Comparison of ENCODE assay signal across 1 cellular context in the genomic region with DNA sequence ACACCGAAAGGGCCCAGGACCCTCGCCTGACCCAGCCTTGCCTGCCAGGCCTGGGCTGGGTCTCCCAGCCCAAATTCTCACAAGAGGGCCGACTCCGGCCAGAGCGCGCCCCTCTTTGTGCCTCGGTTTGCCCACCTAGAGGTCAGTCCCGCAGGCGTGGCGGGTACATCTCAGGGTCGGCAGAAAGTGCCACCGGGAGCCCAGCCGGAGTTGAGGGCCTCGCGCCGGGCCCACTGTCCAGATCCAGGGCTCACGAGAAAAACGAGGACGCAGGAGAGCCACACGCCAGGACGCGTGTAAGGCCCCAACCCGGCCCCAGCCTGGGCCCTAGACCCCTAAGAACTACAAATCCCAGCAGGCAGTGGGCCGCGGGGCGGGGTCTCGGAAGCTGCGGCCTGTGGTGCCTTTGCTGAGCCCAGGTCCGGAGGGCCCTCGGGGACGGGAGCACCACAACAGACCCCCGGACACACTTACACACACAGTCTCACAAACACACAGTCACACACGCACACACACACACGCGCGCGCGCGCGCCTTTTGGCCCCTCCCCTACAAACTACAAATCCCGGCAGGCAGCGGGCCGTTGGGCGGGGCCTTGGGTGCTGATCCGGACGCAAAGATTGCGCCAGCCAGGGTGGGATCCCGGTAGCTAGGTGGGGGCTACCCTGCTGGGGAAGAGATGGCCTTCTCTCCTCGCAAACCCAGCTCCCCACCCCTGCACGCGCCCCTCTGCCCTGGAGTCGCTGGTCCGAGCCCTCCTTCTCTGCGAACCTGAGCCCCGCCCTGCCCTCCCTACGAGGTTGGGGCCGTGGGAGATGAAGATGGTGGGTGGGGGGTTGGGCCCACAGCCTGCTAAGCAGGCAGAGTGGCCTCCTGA.
TF ChIP-seq lines count a peak whose summit lies in the region.

A gene (plus strand): TSS at position 583 of the 877 bp plus-strand sequence. CDS start 10,752 bp downstream, outside the sequence.

TF ChIP-seq in HepG2, 621 proteins besides CTCF, POLR2A, EP300 and RAD21 (continued from another document and continues in another):
- peak; percentile 51 for TF ChIP-seq ZEB1 (IDR thresholded peaks at IDR 0.05; ENCODE audit: insufficient replicate concordance, low read depth)
- peak; percentile 94 for TF ChIP-seq ZNF572 (CRISPR knock-in tag; IDR thresholded peaks at IDR 0.05)
- TF ChIP-seq, protein P1, sequence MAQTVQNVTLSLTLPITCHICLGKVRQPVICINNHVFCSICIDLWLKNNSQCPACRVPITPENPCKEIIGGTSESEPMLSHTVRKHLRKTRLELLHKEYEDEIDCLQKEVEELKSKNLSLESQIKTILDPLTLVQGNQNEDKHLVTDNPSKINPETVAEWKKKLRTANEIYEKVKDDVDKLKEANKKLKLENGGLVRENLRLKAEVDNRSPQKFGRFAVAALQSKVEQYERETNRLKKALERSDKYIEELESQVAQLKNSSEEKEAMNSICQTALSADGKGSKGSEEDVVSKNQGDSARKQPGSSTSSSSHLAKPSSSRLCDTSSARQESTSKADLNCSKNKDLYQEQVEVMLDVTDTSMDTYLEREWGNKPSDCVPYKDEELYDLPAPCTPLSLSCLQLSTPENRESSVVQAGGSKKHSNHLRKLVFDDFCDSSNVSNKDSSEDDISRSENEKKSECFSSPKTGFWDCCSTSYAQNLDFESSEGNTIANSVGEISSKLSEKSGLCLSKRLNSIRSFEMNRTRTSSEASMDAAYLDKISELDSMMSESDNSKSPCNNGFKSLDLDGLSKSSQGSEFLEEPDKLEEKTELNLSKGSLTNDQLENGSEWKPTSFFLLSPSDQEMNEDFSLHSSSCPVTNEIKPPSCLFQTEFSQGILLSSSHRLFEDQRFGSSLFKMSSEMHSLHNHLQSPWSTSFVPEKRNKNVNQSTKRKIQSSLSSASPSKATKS (CRISPR knock-in tag; IDR thresholded peaks at IDR 0.05): peak; percentile 48; the same call in 1 of the 2 replicates
- no peak for TF ChIP-seq ZNF317 (CRISPR knock-in tag; IDR thresholded peaks at IDR 0.05)
- TF ChIP-seq NFYB (CRISPR knock-in tag; IDR thresholded peaks at IDR 0.05): peak; percentile 46; the same call in 1 of the 2 replicates
- TF ChIP-seq GZF1 (CRISPR knock-in tag; IDR thresholded peaks at IDR 0.05): no peak; the same call in 1 of the 2 replicates
- no peak for TF ChIP-seq EHMT2 (IDR thresholded peaks at IDR 0.05; ENCODE audit: borderline replicate concordance, low read depth, low read length)
- TF ChIP-seq ARHGAP35 (CRISPR knock-in tag; IDR thresholded peaks at IDR 0.05; ENCODE audit: borderline replicate concordance): peak; percentile 79; the same call in 1 of the 2 replicates
- TF ChIP-seq KDM5B (CRISPR knock-in tag; IDR thresholded peaks at IDR 0.05; ENCODE audit: borderline replicate concordance): peak; percentile 70
- TF ChIP-seq, protein P2, sequence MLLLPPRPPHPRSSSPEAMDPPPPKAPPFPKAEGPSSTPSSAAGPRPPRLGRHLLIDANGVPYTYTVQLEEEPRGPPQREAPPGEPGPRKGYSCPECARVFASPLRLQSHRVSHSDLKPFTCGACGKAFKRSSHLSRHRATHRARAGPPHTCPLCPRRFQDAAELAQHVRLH (CRISPR knock-in tag; IDR thresholded peaks at IDR 0.05; ENCODE audit: borderline replicate concordance, low read depth): peak; percentile 40; the same call in 1 of the 2 replicates
- TF ChIP-seq SALL1 (CRISPR knock-in tag; IDR thresholded peaks at IDR 0.05): peak; percentile 80
- peak; percentile 79; the same call in 1 of the 2 replicates for TF ChIP-seq ZNF614 (CRISPR knock-in tag; IDR thresholded peaks at IDR 0.05; ENCODE audit: borderline replicate concordance)
- TF ChIP-seq ZNF672 (CRISPR knock-in tag; IDR thresholded peaks at IDR 0.05): no peak
- TF ChIP-seq JARID2 (CRISPR knock-in tag; IDR thresholded peaks at IDR 0.05; ENCODE audit: insufficient replicate concordance): peak; percentile 60
- TF ChIP-seq U2AF2 (IDR thresholded peaks at IDR 0.05; ENCODE audit: low read depth, low read length): no peak
- TF ChIP-seq, protein P3, sequence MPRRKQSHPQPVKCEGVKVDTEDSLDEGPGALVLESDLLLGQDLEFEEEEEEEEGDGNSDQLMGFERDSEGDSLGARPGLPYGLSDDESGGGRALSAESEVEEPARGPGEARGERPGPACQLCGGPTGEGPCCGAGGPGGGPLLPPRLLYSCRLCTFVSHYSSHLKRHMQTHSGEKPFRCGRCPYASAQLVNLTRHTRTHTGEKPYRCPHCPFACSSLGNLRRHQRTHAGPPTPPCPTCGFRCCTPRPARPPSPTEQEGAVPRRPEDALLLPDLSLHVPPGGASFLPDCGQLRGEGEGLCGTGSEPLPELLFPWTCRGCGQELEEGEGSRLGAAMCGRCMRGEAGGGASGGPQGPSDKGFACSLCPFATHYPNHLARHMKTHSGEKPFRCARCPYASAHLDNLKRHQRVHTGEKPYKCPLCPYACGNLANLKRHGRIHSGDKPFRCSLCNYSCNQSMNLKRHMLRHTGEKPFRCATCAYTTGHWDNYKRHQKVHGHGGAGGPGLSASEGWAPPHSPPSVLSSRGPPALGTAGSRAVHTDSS (CRISPR knock-in tag; conservative IDR thresholded peaks at IDR 0.05): peak; percentile 87; the same call in 1 of the 2 replicates
- TF ChIP-seq ZSCAN9 (CRISPR knock-in tag; IDR thresholded peaks at IDR 0.05; ENCODE audit: borderline replicate concordance): peak; percentile 89
- TF ChIP-seq HOXA5 (CRISPR knock-in tag; IDR thresholded peaks at IDR 0.05): peak; percentile 79
- peak; percentile 58 for TF ChIP-seq ZFP82 (CRISPR knock-in tag; IDR thresholded peaks at IDR 0.05; ENCODE audit: borderline replicate concordance)
- TF ChIP-seq, protein P4, sequence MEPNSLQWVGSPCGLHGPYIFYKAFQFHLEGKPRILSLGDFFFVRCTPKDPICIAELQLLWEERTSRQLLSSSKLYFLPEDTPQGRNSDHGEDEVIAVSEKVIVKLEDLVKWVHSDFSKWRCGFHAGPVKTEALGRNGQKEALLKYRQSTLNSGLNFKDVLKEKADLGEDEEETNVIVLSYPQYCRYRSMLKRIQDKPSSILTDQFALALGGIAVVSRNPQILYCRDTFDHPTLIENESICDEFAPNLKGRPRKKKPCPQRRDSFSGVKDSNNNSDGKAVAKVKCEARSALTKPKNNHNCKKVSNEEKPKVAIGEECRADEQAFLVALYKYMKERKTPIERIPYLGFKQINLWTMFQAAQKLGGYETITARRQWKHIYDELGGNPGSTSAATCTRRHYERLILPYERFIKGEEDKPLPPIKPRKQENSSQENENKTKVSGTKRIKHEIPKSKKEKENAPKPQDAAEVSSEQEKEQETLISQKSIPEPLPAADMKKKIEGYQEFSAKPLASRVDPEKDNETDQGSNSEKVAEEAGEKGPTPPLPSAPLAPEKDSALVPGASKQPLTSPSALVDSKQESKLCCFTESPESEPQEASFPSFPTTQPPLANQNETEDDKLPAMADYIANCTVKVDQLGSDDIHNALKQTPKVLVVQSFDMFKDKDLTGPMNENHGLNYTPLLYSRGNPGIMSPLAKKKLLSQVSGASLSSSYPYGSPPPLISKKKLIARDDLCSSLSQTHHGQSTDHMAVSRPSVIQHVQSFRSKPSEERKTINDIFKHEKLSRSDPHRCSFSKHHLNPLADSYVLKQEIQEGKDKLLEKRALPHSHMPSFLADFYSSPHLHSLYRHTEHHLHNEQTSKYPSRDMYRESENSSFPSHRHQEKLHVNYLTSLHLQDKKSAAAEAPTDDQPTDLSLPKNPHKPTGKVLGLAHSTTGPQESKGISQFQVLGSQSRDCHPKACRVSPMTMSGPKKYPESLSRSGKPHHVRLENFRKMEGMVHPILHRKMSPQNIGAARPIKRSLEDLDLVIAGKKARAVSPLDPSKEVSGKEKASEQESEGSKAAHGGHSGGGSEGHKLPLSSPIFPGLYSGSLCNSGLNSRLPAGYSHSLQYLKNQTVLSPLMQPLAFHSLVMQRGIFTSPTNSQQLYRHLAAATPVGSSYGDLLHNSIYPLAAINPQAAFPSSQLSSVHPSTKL (CRISPR knock-in tag; IDR thresholded peaks at IDR 0.05): peak; percentile 18; the same call in 1 of the 2 replicates
- TF ChIP-seq REL (CRISPR knock-in tag; conservative IDR thresholded peaks at IDR 0.05): no peak
- TF ChIP-seq, protein P5, sequence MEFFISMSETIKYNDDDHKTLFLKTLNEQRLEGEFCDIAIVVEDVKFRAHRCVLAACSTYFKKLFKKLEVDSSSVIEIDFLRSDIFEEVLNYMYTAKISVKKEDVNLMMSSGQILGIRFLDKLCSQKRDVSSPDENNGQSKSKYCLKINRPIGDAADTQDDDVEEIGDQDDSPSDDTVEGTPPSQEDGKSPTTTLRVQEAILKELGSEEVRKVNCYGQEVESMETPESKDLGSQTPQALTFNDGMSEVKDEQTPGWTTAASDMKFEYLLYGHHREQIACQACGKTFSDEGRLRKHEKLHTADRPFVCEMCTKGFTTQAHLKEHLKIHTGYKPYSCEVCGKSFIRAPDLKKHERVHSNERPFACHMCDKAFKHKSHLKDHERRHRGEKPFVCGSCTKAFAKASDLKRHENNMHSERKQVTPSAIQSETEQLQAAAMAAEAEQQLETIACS (CRISPR knock-in tag; IDR thresholded peaks at IDR 0.05): peak; percentile 93
- TF ChIP-seq RFXAP (CRISPR knock-in tag; IDR thresholded peaks at IDR 0.05; ENCODE audit: borderline replicate concordance): no peak; the same call in 1 of the 2 replicates
- TF ChIP-seq SYNCRIP (IDR thresholded peaks at IDR 0.05; ENCODE audit: insufficient read depth, low read depth, low read length): no peak
- TF ChIP-seq ZZZ3 (CRISPR knock-in tag; IDR thresholded peaks at IDR 0.05; ENCODE audit: borderline replicate concordance): no peak; the same call in 1 of the 2 replicates
- peak; percentile 96 for TF ChIP-seq ZNF335 (CRISPR knock-in tag; IDR thresholded peaks at IDR 0.05)
- TF ChIP-seq, protein P6, sequence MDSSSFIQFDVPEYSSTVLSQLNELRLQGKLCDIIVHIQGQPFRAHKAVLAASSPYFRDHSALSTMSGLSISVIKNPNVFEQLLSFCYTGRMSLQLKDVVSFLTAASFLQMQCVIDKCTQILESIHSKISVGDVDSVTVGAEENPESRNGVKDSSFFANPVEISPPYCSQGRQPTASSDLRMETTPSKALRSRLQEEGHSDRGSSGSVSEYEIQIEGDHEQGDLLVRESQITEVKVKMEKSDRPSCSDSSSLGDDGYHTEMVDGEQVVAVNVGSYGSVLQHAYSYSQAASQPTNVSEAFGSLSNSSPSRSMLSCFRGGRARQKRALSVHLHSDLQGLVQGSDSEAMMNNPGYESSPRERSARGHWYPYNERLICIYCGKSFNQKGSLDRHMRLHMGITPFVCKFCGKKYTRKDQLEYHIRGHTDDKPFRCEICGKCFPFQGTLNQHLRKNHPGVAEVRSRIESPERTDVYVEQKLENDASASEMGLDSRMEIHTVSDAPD (CRISPR knock-in tag; IDR thresholded peaks at IDR 0.05): no peak; the same call in 1 of the 2 replicates
- TF ChIP-seq, protein P7, sequence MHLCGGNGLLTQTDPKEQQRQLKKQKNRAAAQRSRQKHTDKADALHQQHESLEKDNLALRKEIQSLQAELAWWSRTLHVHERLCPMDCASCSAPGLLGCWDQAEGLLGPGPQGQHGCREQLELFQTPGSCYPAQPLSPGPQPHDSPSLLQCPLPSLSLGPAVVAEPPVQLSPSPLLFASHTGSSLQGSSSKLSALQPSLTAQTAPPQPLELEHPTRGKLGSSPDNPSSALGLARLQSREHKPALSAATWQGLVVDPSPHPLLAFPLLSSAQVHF (CRISPR knock-in tag; IDR thresholded peaks at IDR 0.05): no peak
- no peak for TF ChIP-seq NRL (CRISPR knock-in tag; IDR thresholded peaks at IDR 0.05; ENCODE audit: borderline replicate concordance)
- TF ChIP-seq ISL2 (CRISPR knock-in tag; IDR thresholded peaks at IDR 0.05): peak; percentile 59; the same call in 1 of the 2 replicates
- TF ChIP-seq SOX13 (IDR thresholded peaks at IDR 0.05): peak; percentile 47; the same call in 1 of the 2 replicates
- peak in 1 of 2 experiments; percentile 39; a peak in 2 of 4 replicates for TF ChIP-seq SOX13 (CRISPR knock-in tag; conservative IDR thresholded peaks at IDR 0.05 in 1 of 2, IDR thresholded peaks at IDR 0.05 in 1 of 2)
- TF ChIP-seq, protein P8, sequence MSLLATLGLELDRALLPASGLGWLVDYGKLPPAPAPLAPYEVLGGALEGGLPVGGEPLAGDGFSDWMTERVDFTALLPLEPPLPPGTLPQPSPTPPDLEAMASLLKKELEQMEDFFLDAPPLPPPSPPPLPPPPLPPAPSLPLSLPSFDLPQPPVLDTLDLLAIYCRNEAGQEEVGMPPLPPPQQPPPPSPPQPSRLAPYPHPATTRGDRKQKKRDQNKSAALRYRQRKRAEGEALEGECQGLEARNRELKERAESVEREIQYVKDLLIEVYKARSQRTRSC (CRISPR knock-in tag; IDR thresholded peaks at IDR 0.05; ENCODE audit: low read depth): no peak; the same call in 1 of the 2 replicates
- no peak for TF ChIP-seq HDAC6 (IDR thresholded peaks at IDR 0.05; ENCODE audit: low read depth, low read length)
- TF ChIP-seq, protein P9, sequence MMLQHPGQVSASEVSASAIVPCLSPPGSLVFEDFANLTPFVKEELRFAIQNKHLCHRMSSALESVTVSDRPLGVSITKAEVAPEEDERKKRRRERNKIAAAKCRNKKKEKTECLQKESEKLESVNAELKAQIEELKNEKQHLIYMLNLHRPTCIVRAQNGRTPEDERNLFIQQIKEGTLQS (CRISPR knock-in tag; IDR thresholded peaks at IDR 0.05): peak; percentile 60; the same call in 1 of the 2 replicates
- TF ChIP-seq, protein P10, sequence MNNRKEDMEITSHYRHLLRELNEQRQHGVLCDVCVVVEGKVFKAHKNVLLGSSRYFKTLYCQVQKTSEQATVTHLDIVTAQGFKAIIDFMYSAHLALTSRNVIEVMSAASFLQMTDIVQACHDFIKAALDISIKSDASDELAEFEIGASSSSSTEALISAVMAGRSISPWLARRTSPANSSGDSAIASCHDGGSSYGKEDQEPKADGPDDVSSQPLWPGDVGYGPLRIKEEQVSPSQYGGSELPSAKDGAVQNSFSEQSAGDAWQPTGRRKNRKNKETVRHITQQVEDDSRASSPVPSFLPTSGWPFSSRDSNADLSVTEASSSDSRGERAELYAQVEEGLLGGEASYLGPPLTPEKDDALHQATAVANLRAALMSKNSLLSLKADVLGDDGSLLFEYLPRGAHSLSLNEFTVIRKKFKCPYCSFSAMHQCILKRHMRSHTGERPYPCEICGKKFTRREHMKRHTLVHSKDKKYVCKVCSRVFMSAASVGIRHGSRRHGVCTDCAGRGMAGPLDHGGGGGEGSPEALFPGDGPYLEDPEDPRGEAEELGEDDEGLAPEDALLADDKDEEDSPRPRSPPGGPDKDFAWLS (CRISPR knock-in tag; IDR thresholded peaks at IDR 0.05; ENCODE audit: borderline replicate concordance): no peak
- TF ChIP-seq, protein P11, sequence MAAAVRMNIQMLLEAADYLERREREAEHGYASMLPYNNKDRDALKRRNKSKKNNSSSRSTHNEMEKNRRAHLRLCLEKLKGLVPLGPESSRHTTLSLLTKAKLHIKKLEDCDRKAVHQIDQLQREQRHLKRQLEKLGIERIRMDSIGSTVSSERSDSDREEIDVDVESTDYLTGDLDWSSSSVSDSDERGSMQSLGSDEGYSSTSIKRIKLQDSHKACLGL (CRISPR knock-in tag; IDR thresholded peaks at IDR 0.05): no peak; the same call in 1 of the 2 replicates
- TF ChIP-seq REXO4 (CRISPR knock-in tag; IDR thresholded peaks at IDR 0.05; ENCODE audit: borderline replicate concordance): peak; percentile 42; the same call in 1 of the 2 replicates
- no peak for TF ChIP-seq ZKSCAN1 (IDR thresholded peaks at IDR 0.05; ENCODE audit: low read length)
- peak; percentile 85; the same call in 1 of the 2 replicates for TF ChIP-seq ZNF749 (CRISPR knock-in tag; IDR thresholded peaks at IDR 0.05; ENCODE audit: borderline replicate concordance)
- peak; percentile 16; the same call in 1 of the 2 replicates for TF ChIP-seq ARID2 (CRISPR knock-in tag; IDR thresholded peaks at IDR 0.05; ENCODE audit: borderline replicate concordance)
- peak; percentile 73 for TF ChIP-seq SATB2 (CRISPR knock-in tag; IDR thresholded peaks at IDR 0.05)
- peak; percentile 97 for TF ChIP-seq SP4 (CRISPR knock-in tag; IDR thresholded peaks at IDR 0.05)
- TF ChIP-seq FOXC1 (CRISPR knock-in tag; IDR thresholded peaks at IDR 0.05; ENCODE audit: borderline replicate concordance): peak; percentile 83; the same call in 1 of the 2 replicates
- TF ChIP-seq ZNF562 (CRISPR knock-in tag; IDR thresholded peaks at IDR 0.05; ENCODE audit: borderline replicate concordance): no peak
